Comparison of ENCODE assay signal across 8 cellular contexts in genomic region chr6:17600527-17601388, GRCh38. TPM values are rescaled to one million over a fixed set of nuclear protein-coding genes. Genes with fewer than 3 reads are reported as not detected.
DNase-seq lines count a peak whose midpoint lies in the region; ATAC-seq and TF ChIP-seq lines count a peak whose summit lies in the region.

No MANE protein-coding gene starts in this region.

- H2AFZ ChIP-seq in OCI-LY3 (ENCODE audit: low read depth, low read length) (peak overlapping the region; percentile 72), neural cell (ENCODE audit: low read depth, low read length) (peak overlapping the region; percentile 17)

- peak overlapping the region; percentile 73 for H3K9ac ChIP-seq in OCI-LY3 (ENCODE audit: low read length)
- H3K9ac ChIP-seq in neural cell (ENCODE audit: low read length) = peak overlapping the region; percentile 95

- no peaks in the 10 kb centered on the region for H4K20me1 ChIP-seq in OCI-LY3 (ENCODE audit: insufficient read depth, low read length)
- H4K20me1 ChIP-seq in neural cell (ENCODE audit: insufficient read depth) = no peaks in the 10 kb centered on the region

- no peaks in the 10 kb centered on the region for H3F3A ChIP-seq in neural cell (ENCODE audit: insufficient read depth, low read length, poor library complexity, severe bottlenecking)

- peak overlapping the region; percentile 93 for H3K4me2 ChIP-seq in OCI-LY3 (ENCODE audit: low read length)
- peak overlapping the region; percentile 97 for H3K4me2 ChIP-seq in neural cell (ENCODE audit: low read length)

- H3K79me2 ChIP-seq in OCI-LY3 (ENCODE audit: low read length) (no peaks in the 10 kb centered on the region), neural cell (replicated peaks; ENCODE audit: insufficient read depth, low read length) (peaks cover 26% of the 10 kb centered on the region)

- H3K4me1 ChIP-seq in OCI-LY3 (ENCODE audit: low read length) (peaks cover 9% of the 10 kb centered on the region; the same call in 1 of the 2 replicates), upper lobe of left lung (peaks cover 11 to 22% (median 15%) of the 10 kb centered on the region in 4 donors)

- TF ChIP-seq CTCF in OCI-LY3 (IDR thresholded peaks at IDR 0.05; ENCODE audit: low read depth, low read length) (no peak), fibroblast of villous mesenchyme (IDR thresholded peaks at IDR 0.05; ENCODE audit: insufficient read depth, low read depth, low read length) (peak; percentile 2), neural cell (IDR thresholded peaks at IDR 0.05; ENCODE audit: poor library complexity, severe bottlenecking) (no peak), upper lobe of left lung (IDR thresholded peaks at IDR 0.05) (no peak)

- H3K27ac ChIP-seq in OCI-LY3 (ENCODE audit: low read length) (peak overlapping the region; percentile 32), neural cell (ENCODE audit: low read length) (peak overlapping the region; percentile 85), upper lobe of left lung (peak overlapping the region; percentile 91 to 99 (median 97))

- peak in 1 of 4 donors; percentile 69 for TF ChIP-seq POLR2A in upper lobe of left lung (IDR thresholded peaks at IDR 0.05)

- TF ChIP-seq RAD21 in neural cell (conservative IDR thresholded peaks at IDR 0.05) = no peak

- no peaks in the 10 kb centered on the region for H3K9me3 ChIP-seq in OCI-LY3 (ENCODE audit: insufficient read depth, low read length)
- H3K9me3 ChIP-seq in neural cell (ENCODE audit: low read length) = no peaks in the 10 kb centered on the region
- H3K9me3 ChIP-seq in upper lobe of left lung = no peaks in the 10 kb centered on the region

- no peaks in the 10 kb centered on the region for H3K27me3 ChIP-seq in OCI-LY3 (ENCODE audit: low read depth, low read length)
- no peaks in the 10 kb centered on the region for H3K27me3 ChIP-seq in neural cell (ENCODE audit: insufficient read depth, low read depth, low read length)
- H3K27me3 ChIP-seq in upper lobe of left lung = no peaks in the 10 kb centered on the region

- WGBS in upper lobe of left lung, 2 donors = 1% methylated on average over 9 to 20 of the region's 77 CpGs

- TF ChIP-seq EP300 in neural cell (conservative IDR thresholded peaks at IDR 0.05; ENCODE audit: poor library complexity, severe bottlenecking) (no peak), upper lobe of left lung (IDR thresholded peaks at IDR 0.05) (no peak)

- H3K4me3 ChIP-seq in OCI-LY3 (ENCODE audit: low read length) (peak overlapping the region; percentile 96), fibroblast of villous mesenchyme (ENCODE audit: low read depth, low read length) (peak overlapping the region; percentile 83), neural cell (ENCODE audit: low read length) (peak overlapping the region; percentile 95), upper lobe of left lung (peak overlapping the region; percentile 72 to 94 (median 84))

- ATAC-seq in GM18870 (IDR thresholded peaks at IDR 0.05; ENCODE audit: unreplicated experiment) (peak; percentile 45), HG03066 (IDR thresholded peaks at IDR 0.05; ENCODE audit: low read depth, unreplicated experiment) (peak; percentile 52), upper lobe of left lung (ENCODE audit: low FRiP score in 2 of 2) (peak; percentile 43 to 80)

- H3K36me3 ChIP-seq in OCI-LY3 (replicated peaks; ENCODE audit: low read depth, low read length) = no peaks in the 10 kb centered on the region
- H3K36me3 ChIP-seq in neural cell (ENCODE audit: insufficient read depth, low read length) = no peaks in the 10 kb centered on the region
- H3K36me3 ChIP-seq in upper lobe of left lung = peaks cover 3 to 33% (median 9%) of the 10 kb centered on the region in 4 donors

- DNase-seq in AG08396 (ENCODE audit: low spot score) (peak; percentile 50), fibroblast of villous mesenchyme (ENCODE audit: low read depth) (peak; percentile 20), upper lobe of left lung (peak; percentile 58 to 93)
- DNase-seq in activated T-helper 9 cell treated with anti-CD3 and anti-CD28 coated beads, Interleukin-2, amount 50 U/mL, for 16 hours (ENCODE audit: low read depth) = peak; percentile 27

- H3K9me2 ChIP-seq in neural cell (ENCODE audit: insufficient read depth, low read length) = no peaks in the 10 kb centered on the region

TF ChIP-seq in neural cell, 6 proteins besides CTCF, POLR2A, EP300 and RAD21:
- TF ChIP-seq MXI1 (conservative IDR thresholded peaks at IDR 0.05; ENCODE audit: poor library complexity, severe bottlenecking) (peak; percentile 67), TAF1 (IDR thresholded peaks at IDR 0.05; ENCODE audit: low read depth) (peak; percentile 54), REST (IDR thresholded peaks at IDR 0.05; ENCODE audit: borderline replicate concordance) (no peak), SMC3 (conservative IDR thresholded peaks at IDR 0.05; ENCODE audit: poor library complexity) (peak; percentile 4), EZH2 (IDR thresholded peaks at IDR 0.05; ENCODE audit: borderline replicate concordance, insufficient read depth, low read length, poor library complexity, severe bottlenecking) (no peak)
TF ChIP-seq in neural cell: peak in this region for 3.

RNA-seq across cellular contexts. Expression of gene FAM8A1, which starts 0.7 kb away (rescaled TPM):
- total RNA-seq in fibroblast of villous mesenchyme = 16.8 and 22.0 TPM in 2 replicates
- 48.0 and 50.4 TPM in 2 replicates for polyA plus RNA-seq in neural cell
- 65.0 and 68.3 TPM in 2 replicates for polyA minus RNA-seq in neural cell
- 10 to 100 TPM; 10.5 to 46.1 (median 24.7) TPM for total RNA-seq in upper lobe of left lung

Comparison
In these comparisons a context has a peak if more than half of its experiments do, and no peak if none do; other contexts are left out.
1. Peak in every context shown above with its lines: DNase-seq, ATAC-seq, H3K4me3 ChIP-seq and H3K27ac ChIP-seq.
2. DNase-seq: peak in every context shown above with its lines; median percentile 76 in upper lobe of left lung; 50 in AG08396; 27 in activated T-helper 9 cell treated with anti-CD3 and anti-CD28 coated beads, Interleukin-2, amount 50 U/mL, for 16 hours; 20 in fibroblast of villous mesenchyme.
3. H3K27ac ChIP-seq: peak in every context shown above with its lines; median percentile 97 in upper lobe of left lung; 85 in neural cell; 32 in OCI-LY3.